ENCODE assay signal across 24 cellular contexts in genomic region chr7:85573346-85573745, GRCh38.
"Had no signal": no experiment of that assay in that cellular context is flagged by ENCODE, and none has a peak within 500 bp of the region (broad histone marks: within the 10 kb centered on the region; RNA-seq: fewer than 3 reads in every experiment).

No MANE protein-coding gene starts in this region.

- H3K9me3 Mint-ChIP-seq: activated naive CD8-positive, alpha-beta T cell treated with anti-CD3 and anti-CD28 coated beads, Interleukin-2, amount 10 ng/mL, durations not matched to agents 7 days and 5 days had no signal

- H3K27me3 Mint-ChIP-seq: activated naive CD8-positive, alpha-beta T cell treated with anti-CD3 and anti-CD28 coated beads, Interleukin-2, amount 10 ng/mL, durations not matched to agents 7 days and 5 days; central memory CD8-positive, alpha-beta T cell had no signal

- H3K4me1 ChIP-seq: breast epithelium, sigmoid colon, upper lobe of right lung had no signal

- H3K27ac Mint-ChIP-seq: activated naive CD4-positive, alpha-beta T cell treated with anti-CD3 and anti-CD28 coated beads for 36 hours; activated naive CD8-positive, alpha-beta T cell treated with anti-CD3 and anti-CD28 coated beads, Interleukin-2, amount 10 ng/mL, durations not matched to agents 7 days and 5 days; activated T-cell treated with anti-CD3 and anti-CD28 coated beads, Interleukin-2, amount 50 U/mL, for 72 hours had no signal

- DNase-seq: activated CD4-positive, alpha-beta T cell treated with anti-CD3 and anti-CD28 coated beads for 4 hours; activated CD4-positive, alpha-beta T cell treated with anti-CD3 and anti-CD28 coated beads, Interleukin-2, amount 50 U/mL, for 48 hours; activated CD4-positive, CD25-positive, alpha-beta regulatory T cell; activated effector memory CD4-positive, alpha-beta T cell treated with Interleukin-2 at 50 U/mL for 16 hours; activated naive CD4-positive, alpha-beta T cell treated with anti-CD3 and anti-CD28 coated beads for 36 hours; activated naive CD8-positive, alpha-beta T cell treated with anti-CD3 and anti-CD28 coated beads, Interleukin-2, amount 10 ng/mL, durations not matched to agents 7 days and 5 days; activated T-cell treated with anti-CD3 and anti-CD28 coated beads, Interleukin-2, amount 50 U/mL, for 72 hours; amniotic stem cell; effector memory CD4-positive, alpha-beta T cell; head of caudate nucleus; hypothalamus; left cardiac atrium; mesenchymal stem cell; mucosa of descending colon; retina; sigmoid colon; stimulated activated CD4-positive, alpha-beta T cell treated with anti-CD3 and anti-CD28 coated beads, Interleukin-2, amount 100 ng/mL, for 48 hours; stimulated activated CD8-positive, alpha-beta memory T cell treated with anti-CD3 and anti-CD28 coated beads, Interleukin-4, amount 100 ng/mL, for 48 hours; stimulated activated naive CD4-positive, alpha-beta T cell; T1000; upper lobe of right lung had no signal

- H3K27me3 ChIP-seq: breast epithelium, sigmoid colon, upper lobe of right lung had no signal

- H3K9me3 ChIP-seq: breast epithelium, mucosa of descending colon, sigmoid colon, thoracic aorta, upper lobe of right lung had no signal

- H3K4me3 ChIP-seq: breast epithelium, mucosa of descending colon, sigmoid colon, thoracic aorta, upper lobe of right lung had no signal

- H3K36me3 ChIP-seq: breast epithelium, sigmoid colon, thoracic aorta, upper lobe of right lung had no signal

- H3K36me3 Mint-ChIP-seq: activated naive CD8-positive, alpha-beta T cell treated with anti-CD3 and anti-CD28 coated beads, Interleukin-2, amount 10 ng/mL, durations not matched to agents 7 days and 5 days had no signal

- H3K27ac ChIP-seq: breast epithelium, sigmoid colon, thoracic aorta, upper lobe of right lung had no signal

- H3K4me3 Mint-ChIP-seq: activated naive CD4-positive, alpha-beta T cell treated with anti-CD3 and anti-CD28 coated beads for 36 hours; activated naive CD8-positive, alpha-beta T cell treated with anti-CD3 and anti-CD28 coated beads, Interleukin-2, amount 10 ng/mL, durations not matched to agents 7 days and 5 days; activated T-cell treated with anti-CD3 and anti-CD28 coated beads, Interleukin-2, amount 50 U/mL, for 72 hours; central memory CD8-positive, alpha-beta T cell had no signal

- ATAC-seq: activated T-cell treated with anti-CD3 and anti-CD28 coated beads, Interleukin-2, amount 50 U/mL, for 72 hours; left cardiac atrium; mucosa of descending colon; upper lobe of right lung had no signal

- H3K4me1 Mint-ChIP-seq: activated naive CD8-positive, alpha-beta T cell treated with anti-CD3 and anti-CD28 coated beads, Interleukin-2, amount 10 ng/mL, durations not matched to agents 7 days and 5 days; central memory CD8-positive, alpha-beta T cell had no signal
